31 cellular contexts compared by ENCODE assay signal in the genomic region with DNA sequence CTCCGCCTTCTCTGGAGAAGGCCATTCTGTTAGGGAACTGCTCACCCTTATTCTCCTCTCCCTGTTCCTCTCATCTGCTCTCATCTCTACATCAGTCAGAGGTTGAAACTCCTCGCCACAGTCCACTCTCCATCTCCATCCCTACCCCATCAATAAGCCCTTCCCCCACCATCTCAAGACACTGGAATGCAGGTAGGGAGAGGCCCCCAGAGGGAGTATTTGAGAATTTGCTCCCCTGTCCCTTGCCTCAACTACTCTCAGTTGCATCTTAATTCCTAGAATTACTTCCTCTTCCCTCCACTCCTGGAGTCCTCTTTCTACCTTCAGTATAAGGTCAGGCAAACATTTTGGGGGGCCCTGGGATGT. TPM values are rescaled to one million over a fixed set of nuclear protein-coding genes. Genes with fewer than 3 reads are reported as not detected.
"Had no signal": no experiment of that assay in that cellular context is flagged by ENCODE, and none has a peak within 500 bp of the region (broad histone marks: within the 10 kb centered on the region; RNA-seq: fewer than 3 reads in every experiment).

No MANE protein-coding gene starts in this region.

- H3K9me3 ChIP-seq: heart right ventricle, right atrium auricular region, thyroid gland, upper lobe of left lung, vagina had no signal

- H3K36me3 Mint-ChIP-seq: mesothelial cell of epicardium had no signal

- H3K27ac Mint-ChIP-seq: activated CD4-positive, alpha-beta memory T cell treated with anti-CD3 and anti-CD28 coated beads, Interleukin-2, amount 10 ng/mL, durations not matched to agents 7 days and 5 days; activated CD4-positive, alpha-beta T cell treated with anti-CD3 and anti-CD28 coated beads, Interleukin-2, amount 10 ng/mL, durations not matched to agents 24 days and 14 days; activated naive CD4-positive, alpha-beta T cell treated with anti-CD3 and anti-CD28 coated beads, Interleukin-2, amount 50 U/mL, for 72 hours; activated T-helper 2 cell treated with anti-CD3 and anti-CD28 coated beads, Interferon-gamma antibody, Interleukin-2, Interleukin-4, amounts not matched to agents 10 μg/mL and 5 μg/mL and 100 μg/mL, durations not matched to agents 14 hours and 24 hours and 36 hours; mesothelial cell of epicardium; stimulated activated naive B cell treated with anti-CD40 and anti-IgM and Interleukin-4, amounts not matched to agents 10 μg/mL and 1 μg/mL and 100 μg/mL, for 72 hours; T-helper 17 cell had no signal

- ATAC-seq: activated naive CD4-positive, alpha-beta T cell treated with anti-CD3 and anti-CD28 coated beads, Interleukin-2, amount 50 U/mL, for 72 hours; esophagus mucosa; heart right ventricle; left cardiac atrium; left ventricle myocardium superior; stimulated activated naive B cell treated with anti-CD40 and anti-IgM and Interleukin-4, amounts not matched to agents 10 μg/mL and 1 μg/mL and 100 μg/mL, for 72 hours; T-helper 17 cell had no signal

- H3K4me2 ChIP-seq: smooth muscle cell had no signal

- H3K4me3 Mint-ChIP-seq: activated CD4-positive, alpha-beta memory T cell treated with anti-CD3 and anti-CD28 coated beads, Interleukin-2, amount 10 ng/mL, durations not matched to agents 7 days and 5 days; activated CD4-positive, alpha-beta T cell treated with anti-CD3 and anti-CD28 coated beads, Interleukin-2, amount 10 ng/mL, durations not matched to agents 24 days and 14 days; mesothelial cell of epicardium; stimulated activated naive B cell treated with anti-CD40 and anti-IgM and Interleukin-4, amounts not matched to agents 10 μg/mL and 1 μg/mL and 100 μg/mL, for 72 hours; T-helper 17 cell had no signal

- H3K27ac ChIP-seq: heart right ventricle, right atrium auricular region, stomach, thyroid gland, upper lobe of left lung, vagina, WERI-Rb-1 had no signal

- DNase-seq: activated CD4-positive, alpha-beta memory T cell treated with anti-CD3 and anti-CD28 coated beads, Interleukin-2, amount 10 ng/mL, durations not matched to agents 7 days and 5 days; activated CD4-positive, alpha-beta T cell treated with anti-CD3 and anti-CD28 coated beads, Interleukin-2, amount 10 ng/mL, durations not matched to agents 24 days and 14 days; activated CD4-positive, CD25-positive, alpha-beta regulatory T cell treated with anti-CD3 and anti-CD28 coated beads, Interleukin-2, amount 50 U/mL, for 72 hours; activated naive CD4-positive, alpha-beta T cell; activated T-cell treated with anti-CD3 and anti-CD28 coated beads, Interleukin-2, amount 50 U/mL, for 48 hours; effector memory CD4-positive, alpha-beta T cell; foreskin fibroblast; heart right ventricle; left cardiac atrium; left ventricle myocardium superior; naive B cell; occipital lobe; stimulated activated CD4-positive, alpha-beta T cell treated with anti-CD3 and anti-CD28 coated beads, Interleukin-1b, Interleukin-23, amount 100 ng/mL, for 48 hours; stimulated activated naive B cell treated with anti-CD40 and anti-IgM and Interleukin-4, amounts not matched to agents 10 μg/mL and 1 μg/mL and 100 μg/mL, for 72 hours; stomach; T-helper 17 cell; T1000; thyroid gland had no signal

- H3K9me3 Mint-ChIP-seq: activated CD4-positive, alpha-beta memory T cell treated with anti-CD3 and anti-CD28 coated beads, Interleukin-2, amount 10 ng/mL, durations not matched to agents 7 days and 5 days; activated CD4-positive, alpha-beta T cell treated with anti-CD3 and anti-CD28 coated beads, Interleukin-2, amount 10 ng/mL, durations not matched to agents 24 days and 14 days; activated T-helper 2 cell treated with anti-CD3 and anti-CD28 coated beads, Interferon-gamma antibody, Interleukin-2, Interleukin-4, amounts not matched to agents 10 μg/mL and 5 μg/mL and 100 μg/mL, durations not matched to agents 14 hours and 24 hours and 36 hours; mesothelial cell of epicardium; stimulated activated naive B cell treated with anti-CD40 and anti-IgM and Interleukin-4, amounts not matched to agents 10 μg/mL and 1 μg/mL and 100 μg/mL, for 72 hours had no signal

- H3K4me3 ChIP-seq: heart right ventricle, right atrium auricular region, smooth muscle cell, stomach, thyroid gland, upper lobe of left lung, vagina had no signal

- FAIRE-seq: colon, keratinocyte had no signal

- H3K36me3 ChIP-seq: thyroid gland, vagina had no signal

RNA-seq across cellular contexts. Expression of a gene that starts 9.4 kb away (rescaled TPM):
- total RNA-seq: activated naive CD4-positive, alpha-beta T cell treated with anti-CD3 and anti-CD28 coated beads, Interleukin-2, amount 50 U/mL, for 72 hours; esophagus mucosa; left cardiac atrium; left ventricle myocardium superior; lung microvascular endothelial cell; mesothelial cell of epicardium; occipital lobe; pulmonary artery endothelial cell; right atrium auricular region; smooth muscle cell; stomach; T-helper 17 cell; thyroid gland; upper lobe of left lung; vagina had no signal
- polyA plus RNA-seq: heart right ventricle, smooth muscle cell, stomach had no signal
